In the genomic region with DNA sequence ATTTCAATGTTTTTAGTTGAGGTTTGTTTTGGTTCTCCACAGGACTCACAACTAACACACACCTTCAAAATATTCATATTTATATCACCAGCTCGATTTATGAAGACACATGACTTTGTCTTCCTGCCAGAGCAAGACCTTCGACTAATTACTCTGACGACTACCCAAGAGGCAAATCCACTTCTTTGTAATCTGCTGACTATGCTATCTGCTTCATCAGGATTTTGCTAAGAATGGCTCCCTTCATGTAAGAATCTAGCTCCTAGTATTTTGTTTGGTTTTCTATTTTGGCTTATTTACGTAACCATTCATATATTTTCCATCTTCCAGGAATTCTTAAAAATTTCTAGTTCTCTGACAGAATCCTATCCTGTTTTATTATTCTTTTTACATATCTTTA, we compare ENCODE assay signal across 21 cellular contexts.
DNase-seq lines count a peak whose midpoint lies in the region; ATAC-seq, FAIRE-seq and TF ChIP-seq lines count a peak whose summit lies in the region.
"Had no signal": no experiment of that assay in that cellular context is flagged by ENCODE, and none has a peak within 500 bp of the region (broad histone marks: within the 10 kb centered on the region; RNA-seq: fewer than 3 reads in every experiment).

No MANE protein-coding gene starts in this region.

- TF ChIP-seq RAD21 in HepG2 (CRISPR knock-in tag; IDR thresholded peaks at IDR 0.05) (no peak), GM12878 (IDR thresholded peaks at IDR 0.05; ENCODE audit: insufficient read depth, low read depth, low read length) (no peak)

- H3K79me2 ChIP-seq in HepG2 (ENCODE audit: insufficient read depth, low read length) (no peaks in the 10 kb centered on the region), GM12878 (ENCODE audit: control insufficient read depth, insufficient read depth, low read length) (no peaks in the 10 kb centered on the region)

- H3K4me2 ChIP-seq in HepG2 (ENCODE audit: low read depth, low read length) (no peak overlapping the region), GM12878 (ENCODE audit: control insufficient read depth, insufficient read depth) (no peak overlapping the region)
- H3K4me2 ChIP-seq: BLaER1 had no signal

- SMC1A ChIA-PET in GM12878 (lab: Charles Lee; ENCODE audit: uncharacterized antibody, unreplicated experiment), result no interaction called here

- in situ Hi-C loops in HepG2 (cut with HindIII; ENCODE audit: extremely low pct_ligation_motif_present, low pct_unique_long_range_greater_than_20kb), result no loop called here
- in situ Hi-C loops in GM12878 (cut with MboI), result no loop called here

- CTCF ChIA-PET in HepG2 (lab: Yijun Ruan, JAX; ENCODE audit: low intra/inter-chr PET ratio, low total read pairs), result no interaction called here
- CTCF ChIA-PET in GM12878 (lab: Yijun Ruan, JAX), result no interaction called here

- peaks cover 33% of the 10 kb centered on the region for H3K4me1 ChIP-seq in HepG2 (ENCODE audit: insufficient read depth, low read length)
- no peaks in the 10 kb centered on the region for H3K4me1 ChIP-seq in right lobe of liver
- H3K4me1 ChIP-seq in GM12878 (ENCODE audit: control insufficient read depth, insufficient read depth, low read length), result no peaks in the 10 kb centered on the region
- peaks cover 0 to 4% of the 10 kb centered on the region in 2 donors for H3K4me1 ChIP-seq in adrenal gland (replicated peaks in 1 of 2)

- H3K9me3 ChIP-seq in HepG2 (ENCODE audit: low read length) (no peaks in the 10 kb centered on the region), right lobe of liver (no peaks in the 10 kb centered on the region), GM12878 (replicated peaks; ENCODE audit: control insufficient read depth, insufficient read depth, low read length) (no peaks in the 10 kb centered on the region), adrenal gland (replicated peaks in 1 of 3) (no peaks in the 10 kb centered on the region)
- H3K9me3 ChIP-seq: BLaER1, Caco-2 had no signal

- DNase-seq in HepG2 (ENCODE audit: low spot score) (no peak), right lobe of liver (no peak), GM12878 (ENCODE audit: low read depth, low spot score) (no peak), foreskin melanocyte (peak; percentile 38), retinal pigment epithelial cell (ENCODE audit: low read depth) (peak; percentile 3), middle frontal gyrus (ENCODE audit: extremely low spot score, low spot score) (no peak), SIG-M5 (lab: John Stamatoyannopoulos, UW) (no peak), adrenal gland (no peak)
- DNase-seq: 8988T; Caco-2; CD4-positive, CD25-positive, alpha-beta regulatory T cell; CD8-positive, alpha-beta T cell; DMS153; DND-41; GM23248; H7; HCEC 1CT had no signal

- POLR2A ChIA-PET in HepG2 (lab: Yijun Ruan, JAX), result no interaction called here
- POLR2A ChIA-PET in GM12878 (lab: Charles Lee), result no interaction called here

- 94% methylated on average over 4 of the region's 4 CpGs for WGBS in HepG2 (ENCODE audit: low lambda C conversion rate)
- 91% methylated on average over 4 of the region's 4 CpGs for WGBS in right lobe of liver (ENCODE audit: insufficient coverage, low coverage, low lambda C conversion rate, missing lambda C conversion rate)
- WGBS in GM12878 (ENCODE audit: insufficient coverage, insufficient replicate concordance, low lambda C conversion rate, missing lambda C conversion rate), result 100% methylated on average over 4 of the region's 4 CpGs
- WGBS in adrenal gland, 4 donors, result 56 to 59% (median 59%) methylated on average over 4 of the region's 4 CpGs

- BruUV-seq in HepG2 (replicated peaks; lab: Mats Ljungman, UMichigan) (no TSS peak), GM12878 (replicated peaks; lab: Mats Ljungman, UMichigan) (no TSS peak)

- TF ChIP-seq POLR2A in HepG2 (IDR thresholded peaks at IDR 0.05; ENCODE audit: insufficient read depth in 1 of 2, low read depth in 2 of 2, low read length in 2 of 2), result no peak
- TF ChIP-seq POLR2A in right lobe of liver (IDR thresholded peaks at IDR 0.05), result no peak
- no peak for TF ChIP-seq POLR2A in GM12878 (IDR thresholded peaks at IDR 0.05; ENCODE audit: low read depth, low read length)
- no peak for TF ChIP-seq POLR2A in adrenal gland (IDR thresholded peaks at IDR 0.05)

- no peaks in the 10 kb centered on the region for H4K20me1 ChIP-seq in HepG2 (ENCODE audit: insufficient read depth, low read length)
- H4K20me1 ChIP-seq in GM12878 (ENCODE audit: control insufficient read depth, insufficient read depth), result no peaks in the 10 kb centered on the region
- H4K20me1 ChIP-seq: BLaER1 had no signal

- H3K27ac ChIP-seq in HepG2 (ENCODE audit: extremely low read length, insufficient read depth, low read length), result no peak overlapping the region
- no peak overlapping the region for H3K27ac ChIP-seq in right lobe of liver
- no peak overlapping the region for H3K27ac ChIP-seq in GM12878 (ENCODE audit: control insufficient read depth, insufficient read depth)
- H3K27ac ChIP-seq in adrenal gland, result no peak overlapping the region
- H3K27ac ChIP-seq: BLaER1, C4-2B, GM23248 had no signal

- TF ChIP-seq EP300 in HepG2 (IDR thresholded peaks at IDR 0.05; ENCODE audit: low read depth in 2 of 2, low read length in 2 of 2) (no peak), HepG2 (CRISPR knock-in tag; IDR thresholded peaks at IDR 0.05; ENCODE audit: borderline replicate concordance) (no peak), GM12878 (IDR thresholded peaks at IDR 0.05; ENCODE audit: borderline replicate concordance in 1 of 2, control insufficient read depth in 1 of 2, low read depth in 2 of 2, low read length in 2 of 2) (no peak)

- no peak for ATAC-seq in HepG2
- ATAC-seq in right lobe of liver, result no peak
- ATAC-seq in GM12878, result no peak
- ATAC-seq: CD8-positive, alpha-beta T cell had no signal

- RAD21 ChIA-PET in GM12878 (lab: Charles Lee; ENCODE audit: unreplicated experiment), result no interaction called here

- H2AFZ ChIP-seq in HepG2 (ENCODE audit: low read length) (no peak overlapping the region), GM12878 (ENCODE audit: control insufficient read depth, low read depth, low read length) (no peak overlapping the region)
- H2AFZ ChIP-seq: GM23248 had no signal

- intact Hi-C loops in HepG2 (cut with micrococcal nuclease; ENCODE audit: unreplicated experiment), result no loop called here
- intact Hi-C loops in right lobe of liver (cut with DNase I), result no loop called here
- intact Hi-C loops in GM12878 (cut with micrococcal nuclease; ENCODE audit: unreplicated experiment), result no loop called here
- intact Hi-C loops in adrenal gland (cut with DNase I), result no loop called here

- no peaks in the 10 kb centered on the region for H3K27me3 ChIP-seq in HepG2 (ENCODE audit: control insufficient read depth in 1 of 2, insufficient read depth in 2 of 2, low read length in 2 of 2)
- H3K27me3 ChIP-seq in right lobe of liver, result no peaks in the 10 kb centered on the region
- no peaks in the 10 kb centered on the region for H3K27me3 ChIP-seq in GM12878 (replicated peaks in 1 of 2; ENCODE audit: control insufficient read depth in 2 of 2, insufficient read depth in 2 of 2, low read length in 1 of 2)
- no peaks in the 10 kb centered on the region for H3K27me3 ChIP-seq in adrenal gland
- H3K27me3 ChIP-seq: BLaER1 had no signal

- H3K36me3 ChIP-seq in HepG2 (replicated peaks in 1 of 2; ENCODE audit: control insufficient read depth in 1 of 2, insufficient read depth in 2 of 2, low read length in 2 of 2) (peaks cover 0 to 8% of the 10 kb centered on the region in 2 experiments; a peak in 3 of 5 replicates), right lobe of liver (peaks cover 0 to 3% (median 0%) of the 10 kb centered on the region in 4 donors), GM12878 (ENCODE audit: control insufficient read depth in 2 of 2, insufficient read depth in 2 of 2, low read length in 1 of 2) (0 out of 4 replicates have a peak, but pooled peaks cover 0 to 3% of the 10 kb centered on the region in 2 experiments), adrenal gland (replicated peaks in 1 of 2) (no peaks in the 10 kb centered on the region)

- H3K9ac ChIP-seq in HepG2 (ENCODE audit: insufficient read depth, low read depth, low read length) (no peak overlapping the region), GM12878 (ENCODE audit: control insufficient read depth, insufficient read depth, low read length) (no peak overlapping the region)
- H3K9ac ChIP-seq: BLaER1, GM23248 had no signal

- FAIRE-seq in HepG2 (lab: Jason Lieb, UNC) (no peak), GM12878 (lab: Jason Lieb, UNC) (peak; percentile 75)
- FAIRE-seq: G401.6, H1 had no signal

- no peak overlapping the region for H3K4me3 ChIP-seq in HepG2 (replicated peaks in 1 of 3; ENCODE audit: insufficient read depth in 1 of 3, low read depth in 2 of 3, low read length in 3 of 3)
- no peak overlapping the region for H3K4me3 ChIP-seq in right lobe of liver
- H3K4me3 ChIP-seq in GM12878, result no peak overlapping the region
- H3K4me3 ChIP-seq in retinal pigment epithelial cell (ENCODE audit: low read length), result no peak overlapping the region
- H3K4me3 ChIP-seq in adrenal gland, result no peak overlapping the region
- H3K4me3 ChIP-seq: BLaER1, GM23248 had no signal

- TF ChIP-seq CTCF in HepG2 (CRISPR knock-in tag; IDR thresholded peaks at IDR 0.05) (no peak), right lobe of liver (IDR thresholded peaks at IDR 0.05) (no peak), GM12878 (IDR thresholded peaks at IDR 0.05 in 2 of 3, conservative IDR thresholded peaks at IDR 0.05 in 1 of 3; ENCODE audit: control insufficient read depth in 2 of 3, extremely low read depth in 1 of 3, insufficient read depth in 1 of 3, low read depth in 3 of 3, low read length in 3 of 3) (no peak), retinal pigment epithelial cell (conservative IDR thresholded peaks at IDR 0.05; ENCODE audit: low read depth, low read length) (no peak), adrenal gland (IDR thresholded peaks at IDR 0.05) (no peak)

TF ChIP-seq in GM12878, 131 proteins besides CTCF, POLR2A, EP300 and RAD21 (continues in another document):
- TF ChIP-seq, protein P1, sequence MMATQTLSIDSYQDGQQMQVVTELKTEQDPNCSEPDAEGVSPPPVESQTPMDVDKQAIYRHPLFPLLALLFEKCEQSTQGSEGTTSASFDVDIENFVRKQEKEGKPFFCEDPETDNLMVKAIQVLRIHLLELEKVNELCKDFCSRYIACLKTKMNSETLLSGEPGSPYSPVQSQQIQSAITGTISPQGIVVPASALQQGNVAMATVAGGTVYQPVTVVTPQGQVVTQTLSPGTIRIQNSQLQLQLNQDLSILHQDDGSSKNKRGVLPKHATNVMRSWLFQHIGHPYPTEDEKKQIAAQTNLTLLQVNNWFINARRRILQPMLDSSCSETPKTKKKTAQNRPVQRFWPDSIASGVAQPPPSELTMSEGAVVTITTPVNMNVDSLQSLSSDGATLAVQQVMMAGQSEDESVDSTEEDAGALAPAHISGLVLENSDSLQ (IDR thresholded peaks at IDR 0.05), result no peak
- TF ChIP-seq SREBF1 (IDR thresholded peaks at IDR 0.05; ENCODE audit: low read length) (no peak), HDAC2 (IDR thresholded peaks at IDR 0.05) (no peak), KAT2A (conservative IDR thresholded peaks at IDR 0.05; ENCODE audit: control insufficient read depth, low read depth, low read length) (no peak), STAT1 (conservative IDR thresholded peaks at IDR 0.05) (no peak), DPF2 (IDR thresholded peaks at IDR 0.05) (no peak)

Comparison
In these comparisons a context has a peak if more than half of its experiments do, and no peak if none do; other contexts are left out.
1. DNase-seq: peak in foreskin melanocyte (single experiment) and retinal pigment epithelial cell (single experiment); none in HepG2 (single experiment), right lobe of liver (0 of 3), GM12878 (single experiment), middle frontal gyrus (single experiment), SIG-M5 (single experiment) and adrenal gland (0 of 7).